In genomic region chr16:55622302-55622701, GRCh38 we compare ENCODE assay signal across 15 cellular contexts. TPM values are rescaled to one million over a fixed set of nuclear protein-coding genes. Genes with fewer than 3 reads are reported as not detected.
DNase-seq lines count a peak whose midpoint lies in the region; ATAC-seq, FAIRE-seq and TF ChIP-seq lines count a peak whose summit lies in the region.
"Had no signal": no experiment of that assay in that cellular context is flagged by ENCODE, and none has a peak within 500 bp of the region (broad histone marks: within the 10 kb centered on the region; RNA-seq: fewer than 3 reads in every experiment).

No MANE protein-coding gene starts in this region.

- TF ChIP-seq EP300 in HepG2 (IDR thresholded peaks at IDR 0.05; ENCODE audit: low read depth in 2 of 2, low read length in 2 of 2) (no peak), HepG2 (CRISPR knock-in tag; IDR thresholded peaks at IDR 0.05; ENCODE audit: borderline replicate concordance) (no peak)

- DNase-seq in HepG2 (ENCODE audit: low spot score) (no peak), right lobe of liver (no peak), NOMO-1 (lab: John Stamatoyannopoulos, UW; ENCODE audit: unreplicated experiment in 2 of 2) (peak; percentile 37 to 58), RPMI7951 (ENCODE audit: low read depth) (peak; percentile 9), upper lobe of right lung (no peak), right cardiac atrium (no peak), NCI-H2107 (lab: John Stamatoyannopoulos, UW) (no peak)
- DNase-seq in activated naive CD4-positive, alpha-beta T cell treated with Interleukin-2 at 50 U/mL for 16 hours, result no peak
- DNase-seq: 8988T; AML-193; CD4-positive, CD25-positive, alpha-beta regulatory T cell; GM23248; H7 had no signal

- no peaks in the 10 kb centered on the region for H4K20me1 ChIP-seq in HepG2 (ENCODE audit: insufficient read depth, low read length)
- H4K20me1 ChIP-seq: BLaER1 had no signal

- no TSS peak for BruUV-seq in HepG2 (replicated peaks; lab: Mats Ljungman, UMichigan)

- WGBS in HepG2 (ENCODE audit: low lambda C conversion rate), result 83% methylated on average over 3 of the region's 3 CpGs
- WGBS in right lobe of liver (ENCODE audit: insufficient coverage, low coverage, low lambda C conversion rate, missing lambda C conversion rate), result 89% methylated on average over 3 of the region's 3 CpGs
- 74% methylated on average over 3 of the region's 3 CpGs for WGBS in right cardiac atrium

- FAIRE-seq in HepG2 (lab: Jason Lieb, UNC), result no peak
- FAIRE-seq: GM18507 had no signal

- H3K27me3 ChIP-seq in HepG2 (ENCODE audit: control insufficient read depth in 1 of 2, insufficient read depth in 2 of 2, low read length in 2 of 2) (no peaks in the 10 kb centered on the region), right lobe of liver (no peaks in the 10 kb centered on the region), upper lobe of right lung (no peaks in the 10 kb centered on the region), right cardiac atrium (ENCODE audit: control insufficient read depth, insufficient read depth) (no peaks in the 10 kb centered on the region)
- H3K27me3 ChIP-seq: BLaER1 had no signal

- peak overlapping the region; percentile 7 for H2AFZ ChIP-seq in HepG2 (ENCODE audit: low read length)
- H2AFZ ChIP-seq: GM23248 had no signal

- H3K9ac ChIP-seq in HepG2 (ENCODE audit: insufficient read depth, low read depth, low read length), result peak overlapping the region; percentile 38; the same call in 1 of the 2 replicates
- H3K9ac ChIP-seq: BLaER1, GM23248 had no signal

- CTCF ChIA-PET in HepG2 (lab: Yijun Ruan, JAX; ENCODE audit: low intra/inter-chr PET ratio, low total read pairs), result interaction anchor here (1.9 to 2.7 kb wide), 2 partner anchors 80 to 157 kb away, joined by 9 to 22 read pairs; no protein-coding TSS in a partner anchor

- no peak for TF ChIP-seq POLR2A in HepG2 (IDR thresholded peaks at IDR 0.05; ENCODE audit: insufficient read depth in 1 of 2, low read depth in 2 of 2, low read length in 2 of 2)
- TF ChIP-seq POLR2A in right lobe of liver (IDR thresholded peaks at IDR 0.05), result no peak

- ATAC-seq in HepG2 (no peak), right lobe of liver (no peak), upper lobe of right lung (peak; percentile 61), right cardiac atrium (no peak)

- no peak for TF ChIP-seq RAD21 in HepG2 (CRISPR knock-in tag; IDR thresholded peaks at IDR 0.05)

- H3K79me2 ChIP-seq in HepG2 (ENCODE audit: insufficient read depth, low read length), result no peaks in the 10 kb centered on the region

- H3K4me1 ChIP-seq in HepG2 (ENCODE audit: insufficient read depth, low read length), result peaks cover 40% of the 10 kb centered on the region
- peaks cover 0 to 28% (median 5%) of the 10 kb centered on the region in 4 donors for H3K4me1 ChIP-seq in right lobe of liver
- no peaks in the 10 kb centered on the region for H3K4me1 ChIP-seq in upper lobe of right lung
- H3K4me1 ChIP-seq in right cardiac atrium (ENCODE audit: control insufficient read depth, insufficient read depth, low read length), result no peaks in the 10 kb centered on the region

- H3K27ac ChIP-seq in HepG2 (ENCODE audit: extremely low read length, insufficient read depth, low read length) (peak overlapping the region; percentile 79), right lobe of liver (peak overlapping the region in 1 of 3 donors; percentile 53), upper lobe of right lung (no peak overlapping the region), right cardiac atrium (ENCODE audit: low read length) (no peak overlapping the region)
- H3K27ac ChIP-seq: GM23248 had no signal

- TF ChIP-seq CTCF in HepG2 (CRISPR knock-in tag; IDR thresholded peaks at IDR 0.05) (no peak), right lobe of liver (IDR thresholded peaks at IDR 0.05) (no peak), upper lobe of right lung (IDR thresholded peaks at IDR 0.05) (no peak)

- intact Hi-C loops in HepG2 (cut with micrococcal nuclease; ENCODE audit: unreplicated experiment) (loop anchor here (2.0 to 5.0 kb wide), 3 partner anchors 52 to 215 kb away; partner anchors contain the start of gene LPCAT2), right lobe of liver (cut with DNase I) (no loop called here), upper lobe of right lung (cut with DNase I) (no loop called here), right cardiac atrium (cut with DNase I) (no loop called here)

- no peak overlapping the region for H3K4me2 ChIP-seq in HepG2 (ENCODE audit: low read depth, low read length)

- POLR2A ChIA-PET in HepG2 (lab: Yijun Ruan, JAX), result interaction anchor here (0.9 to 2.6 kb wide), 10 partner anchors 15 to 120 kb away, joined by 3 to 56 read pairs (median 5); partner anchors contain the start of gene SLC6A2

- no peak overlapping the region for H3K4me3 ChIP-seq in HepG2 (replicated peaks in 1 of 3; ENCODE audit: insufficient read depth in 1 of 3, low read depth in 2 of 3, low read length in 3 of 3)
- no peak overlapping the region for H3K4me3 ChIP-seq in right lobe of liver
- no peak overlapping the region for H3K4me3 ChIP-seq in upper lobe of right lung
- no peak overlapping the region for H3K4me3 ChIP-seq in right cardiac atrium (ENCODE audit: low read length)
- H3K4me3 ChIP-seq: BLaER1, GM23248 had no signal

- in situ Hi-C loops in HepG2 (cut with HindIII; ENCODE audit: extremely low pct_ligation_motif_present, low pct_unique_long_range_greater_than_20kb), result no loop called here

- H3K36me3 ChIP-seq in HepG2 (replicated peaks in 1 of 2; ENCODE audit: control insufficient read depth in 1 of 2, insufficient read depth in 2 of 2, low read length in 2 of 2) (no peaks in the 10 kb centered on the region), right lobe of liver (no peaks in the 10 kb centered on the region), upper lobe of right lung (no peaks in the 10 kb centered on the region)
- H3K36me3 ChIP-seq: BLaER1 had no signal

- H3K9me3 ChIP-seq in HepG2 (ENCODE audit: low read length) (no peaks in the 10 kb centered on the region), right lobe of liver (no peaks in the 10 kb centered on the region), upper lobe of right lung (no peaks in the 10 kb centered on the region), right cardiac atrium (ENCODE audit: control insufficient read depth, low read length) (no peaks in the 10 kb centered on the region)
- H3K9me3 ChIP-seq: BLaER1 had no signal

RNA-seq across cellular contexts. Expression of gene SLC6A2, which starts 33.5 kb away (rescaled TPM):
- total RNA-seq in HepG2 (2016; rRNA removed; fragmentation: Illumina TruSeq; extraction: Trizol) (0.65 and 0.66 TPM in 2 replicates), right lobe of liver (1 to 10 TPM in 1 of 6 experiments, under 1 TPM in 2, not detected in 3; 0.37 to 2.9 (median 0.37) TPM), upper lobe of right lung (not detected), right cardiac atrium (not detected)
- total RNA-seq in HepG2 (2016; cell fraction: cytosol; rRNA removed; fragmentation: Illumina TruSeq; extraction: Trizol; ENCODE audit: low read depth), result 0.18 and 0.20 TPM in 2 replicates
- 0.34 and 1.00 TPM in 2 replicates for total RNA-seq in HepG2 (2016; cell fraction: insoluble cytoplasmic fraction; rRNA removed; fragmentation: Illumina TruSeq; extraction: Trizol)
- total RNA-seq in HepG2 (2016; cell fraction: membrane; rRNA removed; fragmentation: Illumina TruSeq; extraction: Trizol), result 0.19 and 0.59 TPM in 2 replicates
- total RNA-seq in HepG2 (2016; cell fraction: nucleus; rRNA removed; fragmentation: Illumina TruSeq; extraction: Trizol), result 1.0 and 2.1 TPM in 2 replicates
- polyA plus RNA-seq in HepG2 (2011; rRNA removed) (0.37 and 0.62 TPM in 2 replicates), right cardiac atrium (not detected)
- polyA plus RNA-seq in HepG2 (2011; cell fraction: cytosol; rRNA removed), result 0.21 and 0.26 TPM in 2 replicates
- polyA plus RNA-seq in HepG2 (2011; cell fraction: nucleus; rRNA removed), result 2.4 and 2.6 TPM in 2 replicates
- polyA plus RNA-seq in HepG2 (2012), result 0.21 and 0.43 TPM in 2 replicates
- polyA plus RNA-seq in HepG2 (2016; cell fraction: cytosol; fragmentation: Illumina TruSeq; extraction: Trizol; ENCODE audit: low read depth), result 0.05 and 0.15 TPM in 2 replicates
- 0.37 and 0.40 TPM in 2 replicates for polyA plus RNA-seq in HepG2 (2016; cell fraction: insoluble cytoplasmic fraction; fragmentation: Illumina TruSeq; extraction: Trizol; ENCODE audit: low read depth)
- polyA plus RNA-seq in HepG2 (2016; cell fraction: membrane; fragmentation: Illumina TruSeq; extraction: Trizol; ENCODE audit: low read depth), result 0.27 and 0.29 TPM in 2 replicates
- 1.8 and 2.2 TPM in 2 replicates for polyA plus RNA-seq in HepG2 (2016; cell fraction: nucleus; fragmentation: Illumina TruSeq; extraction: Trizol; ENCODE audit: insufficient read depth, low read depth)
- polyA minus RNA-seq in HepG2 (2011; rRNA and poly(A)+ RNA removed; ENCODE audit: low replicate concordance), result 0.64 TPM in 1 of 2 replicates, not detected in the other
- 0.18 TPM in 1 of 2 replicates, not detected in the other for polyA minus RNA-seq in HepG2 (2011; cell fraction: cytosol; rRNA and poly(A)+ RNA removed)
- 0.26 and 0.62 TPM in 2 replicates for polyA minus RNA-seq in HepG2 (2011; cell fraction: nucleus; rRNA and poly(A)+ RNA removed)
- 0.10 TPM in 1 of 2 replicates, not detected in the other for total RNA-seq in RPMI7951 (2014; rRNA removed; shearing (Covaris generic))
- total RNA-seq: CD4-positive, CD25-positive, alpha-beta regulatory T cell; GM23248 had no signal
- polyA plus RNA-seq: CD4-positive, CD25-positive, alpha-beta regulatory T cell; GM23248 had no signal

RNA-seq across cellular contexts. Expression of gene CAPNS2, which starts 55.8 kb away (rescaled TPM):
- total RNA-seq in HepG2 (2016; rRNA removed; fragmentation: Illumina TruSeq; extraction: Trizol), result 0.29 TPM in 1 of 2 replicates, not detected in the other
- total RNA-seq in HepG2 (2016; cell fraction: cytosol; rRNA removed; fragmentation: Illumina TruSeq; extraction: Trizol; ENCODE audit: low read depth), result not detected in 2 replicates
- total RNA-seq in HepG2 (2016; cell fraction: insoluble cytoplasmic fraction; rRNA removed; fragmentation: Illumina TruSeq; extraction: Trizol), result 0.17 TPM in 1 of 2 replicates, not detected in the other
- total RNA-seq in HepG2 (2016; cell fraction: membrane; rRNA removed; fragmentation: Illumina TruSeq; extraction: Trizol), result not detected in 2 replicates
- total RNA-seq in HepG2 (2016; cell fraction: nucleus; rRNA removed; fragmentation: Illumina TruSeq; extraction: Trizol), result 1.7 TPM in 2 replicates
- polyA plus RNA-seq in HepG2 (2011; rRNA removed), result not detected in 2 replicates
- polyA plus RNA-seq in HepG2 (2011; cell fraction: cytosol; rRNA removed), result not detected in 2 replicates
- polyA plus RNA-seq in HepG2 (2011; cell fraction: nucleus; rRNA removed), result 0.34 and 0.50 TPM in 2 replicates
- polyA plus RNA-seq in HepG2 (2012), result 0.15 TPM in 1 of 2 replicates, not detected in the other
- not detected in 2 replicates for polyA plus RNA-seq in HepG2 (2016; cell fraction: cytosol; fragmentation: Illumina TruSeq; extraction: Trizol; ENCODE audit: low read depth)
- polyA plus RNA-seq in HepG2 (2016; cell fraction: insoluble cytoplasmic fraction; fragmentation: Illumina TruSeq; extraction: Trizol; ENCODE audit: low read depth), result not detected in 2 replicates
- polyA plus RNA-seq in HepG2 (2016; cell fraction: membrane; fragmentation: Illumina TruSeq; extraction: Trizol; ENCODE audit: low read depth), result not detected in 2 replicates
- polyA plus RNA-seq in HepG2 (2016; cell fraction: nucleus; fragmentation: Illumina TruSeq; extraction: Trizol; ENCODE audit: insufficient read depth, low read depth), result not detected in 2 replicates
- 0.14 and 0.58 TPM in 2 replicates for polyA minus RNA-seq in HepG2 (2011; rRNA and poly(A)+ RNA removed; ENCODE audit: low replicate concordance)
- polyA minus RNA-seq in HepG2 (2011; cell fraction: cytosol; rRNA and poly(A)+ RNA removed), result not detected in 2 replicates
- 5.7 TPM in 2 replicates for polyA minus RNA-seq in HepG2 (2011; cell fraction: nucleus; rRNA and poly(A)+ RNA removed)
- total RNA-seq in right lobe of liver, result under 1 TPM in 3 of 6 experiments, not detected in 3; 0.20 to 0.31 (median 0.29) TPM
- total RNA-seq in RPMI7951 (2014; rRNA removed; shearing (Covaris generic)), result 0.20 and 0.60 TPM in 2 replicates
- total RNA-seq in upper lobe of right lung, result 0.67 TPM
- under 1 TPM in 2 of 4 donors, not detected in 2; 0.23 to 0.54 TPM for total RNA-seq in right cardiac atrium
- 0.20 TPM for polyA plus RNA-seq in right cardiac atrium
- total RNA-seq: CD4-positive, CD25-positive, alpha-beta regulatory T cell; GM23248 had no signal
- polyA plus RNA-seq: CD4-positive, CD25-positive, alpha-beta regulatory T cell; GM23248 had no signal

Comparison
In these comparisons a context has a peak if more than half of its experiments do, and no peak if none do; other contexts are left out.
1. DNase-seq: peak in NOMO-1 (2 of 2) and RPMI7951 (single experiment); none in HepG2 (single experiment), right lobe of liver (0 of 3), upper lobe of right lung (single experiment), right cardiac atrium (0 of 3), activated naive CD4-positive, alpha-beta T cell treated with Interleukin-2 at 50 U/mL for 16 hours (single experiment) and NCI-H2107 (single experiment).